In the genomic region with DNA sequence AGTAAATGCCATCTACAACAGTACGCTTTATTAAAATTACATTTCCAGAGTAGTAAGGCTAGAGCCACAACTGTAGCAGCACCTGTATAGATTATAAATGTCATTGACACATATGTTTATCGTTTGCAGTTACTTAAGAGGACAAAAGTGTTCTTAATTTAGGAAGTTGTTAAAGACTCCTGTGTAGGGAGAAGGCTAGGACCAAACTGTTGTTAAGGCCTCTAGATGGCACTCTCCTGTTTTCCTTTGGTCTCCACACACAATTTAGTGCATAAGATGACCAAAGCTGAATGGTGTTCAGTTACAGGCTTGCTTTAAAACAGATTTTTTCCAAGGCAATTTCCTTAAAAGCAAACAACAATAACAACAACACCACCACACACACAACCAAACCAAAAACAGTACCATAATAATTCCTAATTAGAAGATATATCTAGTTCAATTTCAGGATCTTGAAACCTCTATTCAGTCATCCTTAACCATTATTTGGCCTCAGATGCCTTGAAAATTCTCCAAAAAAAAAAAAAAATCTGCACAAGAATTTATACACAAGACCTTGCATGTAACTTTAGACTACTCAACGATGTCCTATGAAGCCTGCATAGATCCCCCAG, we compare ENCODE assay signal across 9 cellular contexts. TPM values are rescaled to one million over a fixed set of nuclear protein-coding genes. Genes with fewer than 3 reads are reported as not detected.
DNase-seq lines count a peak whose midpoint lies in the region; ATAC-seq, FAIRE-seq and TF ChIP-seq lines count a peak whose summit lies in the region.
"Had no signal": no experiment of that assay in that cellular context is flagged by ENCODE, and none has a peak within 500 bp of the region (broad histone marks: within the 10 kb centered on the region; RNA-seq: fewer than 3 reads in every experiment).

No MANE protein-coding gene starts in this region.

- CTCF ChIA-PET in endothelial cell of umbilical vein (lab: Charles Lee): interaction anchor here (0.6 to 4.1 kb wide), 39 partner anchors 9 to 347 kb away, joined by 3 to 137 read pairs (median 4); partner anchors contain the start of genes APOA5, PAFAH1B2 and SIK3

- no peak overlapping the region for H2AFZ ChIP-seq in endothelial cell of umbilical vein (ENCODE audit: low read depth, low read length)

- H3K36me3 ChIP-seq in SK-N-MC (ENCODE audit: insufficient read depth, low read length) (peaks cover 2% of the 10 kb centered on the region; the same call in 1 of the 2 replicates), endothelial cell of umbilical vein (ENCODE audit: control insufficient read depth in 2 of 2, extremely low read depth in 1 of 2, insufficient read depth in 2 of 2, low read length in 2 of 2) (peaks cover 0 to 3% of the 10 kb centered on the region in 2 experiments)

- H3K9me3 ChIP-seq in SK-N-MC (ENCODE audit: low read depth, low read length) (no peaks in the 10 kb centered on the region), endothelial cell of umbilical vein (replicated peaks; ENCODE audit: control insufficient read depth, insufficient read depth, low read length) (no peaks in the 10 kb centered on the region)

- BruUV-seq in endothelial cell of umbilical vein (replicated peaks; lab: Mats Ljungman, UMichigan): no TSS peak

- H3K27ac ChIP-seq in SK-N-MC: no peak overlapping the region
- H3K27ac ChIP-seq in endothelial cell of umbilical vein (ENCODE audit: insufficient read depth, low read depth, low read length): no peak overlapping the region

- no peak overlapping the region for H3K4me2 ChIP-seq in endothelial cell of umbilical vein (ENCODE audit: insufficient read depth, low read length)

- H3K9ac ChIP-seq in SK-N-MC (ENCODE audit: insufficient read length) (no peak overlapping the region), endothelial cell of umbilical vein (replicated peaks; ENCODE audit: extremely low read depth, insufficient read depth, low read length) (no peak overlapping the region)

- FAIRE-seq in A204.1 (lab: Jason Lieb, UNC): peak; percentile 96
- FAIRE-seq in G401.6 (lab: Jason Lieb, UNC): peak; percentile 97
- peak; percentile 92 for FAIRE-seq in endothelial cell of umbilical vein (lab: Jason Lieb, UNC)

- DNase-seq in MV-4-11 (lab: John Stamatoyannopoulos, UW) (peak; percentile 76), SK-N-MC (ENCODE audit: low read depth, low spot score) (peak; percentile 32), endothelial cell of umbilical vein (ENCODE audit: low read depth, low spot score) (peak; percentile 76), middle frontal gyrus (ENCODE audit: extremely low spot score, low spot score) (peak; percentile 62)

- H3K79me2 ChIP-seq in endothelial cell of umbilical vein (ENCODE audit: control insufficient read depth, insufficient read depth, low read length): no peaks in the 10 kb centered on the region

- no peaks in the 10 kb centered on the region for H3K9me1 ChIP-seq in endothelial cell of umbilical vein (replicated peaks; ENCODE audit: control insufficient read depth, extremely low read depth, insufficient read depth, low read length)

- no peak overlapping the region for H3K4me3 ChIP-seq in SK-N-MC
- no peak overlapping the region for H3K4me3 ChIP-seq in endothelial cell of umbilical vein (replicated peaks in 1 of 3; ENCODE audit: insufficient read depth in 1 of 3, low read depth in 1 of 3, low read length in 3 of 3)

- TF ChIP-seq POLR2A in endothelial cell of umbilical vein (IDR thresholded peaks at IDR 0.05; ENCODE audit: low read depth, low read length): no peak

- POLR2A ChIA-PET in endothelial cell of umbilical vein (lab: Charles Lee): no interaction called here

- H4K20me1 ChIP-seq in endothelial cell of umbilical vein (replicated peaks; ENCODE audit: control insufficient read depth, extremely low read depth, insufficient read depth, low read length): no peaks in the 10 kb centered on the region

- intact Hi-C loops in endothelial cell of umbilical vein (cut with micrococcal nuclease): loop anchor here (1.0 to 2.0 kb wide), 4 partner anchors 89 to 346 kb away; partner anchors contain the start of genes APOA5 and SIK3

- H3K4me1 ChIP-seq in endothelial cell of umbilical vein (ENCODE audit: control insufficient read depth, extremely low read depth, insufficient read depth, low read length): no peaks in the 10 kb centered on the region

- dilution Hi-C loops in endothelial cell of umbilical vein (cut with MboI; ENCODE audit: extremely low pct_ligation_motif_present, low sequenced_read_pairs): no loop called here

- ATAC-seq in HG02571 (IDR thresholded peaks at IDR 0.05; ENCODE audit: unreplicated experiment) (no peak), GM19035 (IDR thresholded peaks at IDR 0.05; ENCODE audit: unreplicated experiment) (no peak)

- peak; percentile 55 to 68 for TF ChIP-seq CTCF in endothelial cell of umbilical vein (IDR thresholded peaks at IDR 0.05; ENCODE audit: extremely low read depth in 1 of 2, insufficient read depth in 1 of 2, low read depth in 1 of 2, low read length in 2 of 2)

- H3K27me3 ChIP-seq in endothelial cell of umbilical vein (ENCODE audit: control insufficient read depth in 2 of 2, insufficient read depth in 2 of 2, low read length in 2 of 2): no peaks in the 10 kb centered on the region

TF ChIP-seq in endothelial cell of umbilical vein, 7 proteins besides CTCF, POLR2A, EP300 and RAD21:
- TF ChIP-seq GATA2 (IDR thresholded peaks at IDR 0.05; ENCODE audit: insufficient read depth, insufficient read length, low read depth, low read length) (no peak), MYC (IDR thresholded peaks at IDR 0.05; ENCODE audit: low read depth, low read length) (no peak), MAX (IDR thresholded peaks at IDR 0.05; ENCODE audit: insufficient read depth, insufficient read length) (no peak), POLR2AphosphoS5 (IDR thresholded peaks at IDR 0.05; ENCODE audit: insufficient read depth, low read depth, low read length) (no peak), FOS (IDR thresholded peaks at IDR 0.05; ENCODE audit: borderline replicate concordance, insufficient read depth, low read length) (no peak), EZH2 (IDR thresholded peaks at IDR 0.05; ENCODE audit: borderline replicate concordance, low read depth, low read length, severe bottlenecking) (no peak), JUN (IDR thresholded peaks at IDR 0.05; ENCODE audit: borderline replicate concordance, insufficient read depth, insufficient read length, low read depth) (no peak)
TF ChIP-seq in endothelial cell of umbilical vein: peak in this region for 0.

RNA-seq across cellular contexts. Expression of gene APOA1, which starts 42.5 kb away (rescaled TPM):
- total RNA-seq in endothelial cell of umbilical vein: not detected in 2 replicates
- polyA plus RNA-seq in endothelial cell of umbilical vein: 0.10 TPM in 1 of 2 replicates, not detected in the other
- 0.07 and 0.10 TPM in 2 replicates for polyA plus RNA-seq in endothelial cell of umbilical vein (2011; cell fraction: cytosol; rRNA removed)
- 0.24 and 0.27 TPM in 2 replicates for polyA plus RNA-seq in endothelial cell of umbilical vein (2011; cell fraction: nucleus; rRNA removed)
- polyA plus RNA-seq in endothelial cell of umbilical vein (2012): 0.30 TPM in 1 of 2 replicates, not detected in the other
- polyA minus RNA-seq in endothelial cell of umbilical vein: 0.41 TPM in 1 of 2 replicates, not detected in the other
- polyA minus RNA-seq in endothelial cell of umbilical vein (2011; cell fraction: cytosol; rRNA and poly(A)+ RNA removed): not detected
- polyA minus RNA-seq in endothelial cell of umbilical vein (2011; cell fraction: nucleus; rRNA and poly(A)+ RNA removed): not detected in 2 replicates

RNA-seq across cellular contexts. Expression of gene APOC3, which starts 50.2 kb away (rescaled TPM):
- total RNA-seq in endothelial cell of umbilical vein: not detected in 2 replicates
- not detected in 2 replicates for polyA plus RNA-seq in endothelial cell of umbilical vein
- polyA plus RNA-seq in endothelial cell of umbilical vein (2011; cell fraction: cytosol; rRNA removed): not detected in 2 replicates
- not detected in 2 replicates for polyA plus RNA-seq in endothelial cell of umbilical vein (2011; cell fraction: nucleus; rRNA removed)
- polyA plus RNA-seq in endothelial cell of umbilical vein (2012): not detected in 2 replicates
- not detected in 2 replicates for polyA minus RNA-seq in endothelial cell of umbilical vein
- polyA minus RNA-seq in endothelial cell of umbilical vein (2011; cell fraction: cytosol; rRNA and poly(A)+ RNA removed): not detected
- polyA minus RNA-seq in endothelial cell of umbilical vein (2011; cell fraction: nucleus; rRNA and poly(A)+ RNA removed): not detected in 2 replicates
- total RNA-seq: mononuclear cell had no signal

RNA-seq across cellular contexts. Expression of gene APOA4, which starts 56.8 kb away (rescaled TPM):
- not detected in 2 replicates for total RNA-seq in endothelial cell of umbilical vein
- not detected in 2 replicates for polyA plus RNA-seq in endothelial cell of umbilical vein
- polyA plus RNA-seq in endothelial cell of umbilical vein (2011; cell fraction: cytosol; rRNA removed): not detected in 2 replicates
- not detected in 2 replicates for polyA plus RNA-seq in endothelial cell of umbilical vein (2011; cell fraction: nucleus; rRNA removed)
- polyA plus RNA-seq in endothelial cell of umbilical vein (2012): not detected in 2 replicates
- polyA minus RNA-seq in endothelial cell of umbilical vein: not detected in 2 replicates
- polyA minus RNA-seq in endothelial cell of umbilical vein (2011; cell fraction: cytosol; rRNA and poly(A)+ RNA removed): not detected
- polyA minus RNA-seq in endothelial cell of umbilical vein (2011; cell fraction: nucleus; rRNA and poly(A)+ RNA removed): not detected in 2 replicates
- total RNA-seq: mononuclear cell had no signal
